15 cellular contexts compared by ENCODE assay signal in genomic region chr12:122687091-122687490, GRCh38. TPM values are rescaled to one million over a fixed set of nuclear protein-coding genes. Genes with fewer than 3 reads are reported as not detected.
DNase-seq lines count a peak whose midpoint lies in the region; ATAC-seq, FAIRE-seq and TF ChIP-seq lines count a peak whose summit lies in the region.
"Had no signal": no experiment of that assay in that cellular context is flagged by ENCODE, and none has a peak within 500 bp of the region (broad histone marks: within the 10 kb centered on the region; RNA-seq: fewer than 3 reads in every experiment).

No MANE protein-coding gene starts in this region.

- 53% methylated on average over 6 of the region's 6 CpGs for WGBS in prostate gland

- ATAC-seq in HG02970 (IDR thresholded peaks at IDR 0.05; ENCODE audit: low FRiP score, unreplicated experiment) (no peak), sciatic nerve (no peak), GM21786 (IDR thresholded peaks at IDR 0.05; ENCODE audit: unreplicated experiment) (no peak)
- ATAC-seq: HCT116 had no signal

- peak; percentile 13 for DNase-seq in EH (ENCODE audit: low read depth)
- peak; percentile 17 for DNase-seq in NCI-H2107 treated with DMSO at 0.1 percent for 48 hours (lab: John Stamatoyannopoulos, UW; ENCODE audit: unreplicated experiment)
- DNase-seq in bronchial epithelial cell (ENCODE audit: low read depth), result peak; percentile 36
- DNase-seq in prostate gland (ENCODE audit: low spot score), result peak; percentile 43
- no peak for DNase-seq in sciatic nerve (ENCODE audit: low spot score)
- DNase-seq: activated CD4-positive, alpha-beta T cell treated with anti-CD3 and anti-CD28 coated beads, Interleukin-2, amount 50 U/mL, for 4 hours; CD4-positive, CD25-positive, alpha-beta regulatory T cell; glutamatergic neuron; left cardiac atrium; T-helper 9 cell had no signal

- H3K36me3 ChIP-seq in bronchial epithelial cell (ENCODE audit: control insufficient read depth, insufficient read depth, low read length), result no peaks in the 10 kb centered on the region
- no peaks in the 10 kb centered on the region for H3K36me3 ChIP-seq in prostate gland

- H3K27ac ChIP-seq in prostate gland, result peak overlapping the region; percentile 8 to 81
- H3K27ac ChIP-seq: skin epidermis had no signal

- intact Hi-C loops in prostate gland (cut with DNase I), result no loop called here
- intact Hi-C loops in sciatic nerve (cut with DNase I), result no loop called here

- no peak for TF ChIP-seq POLR2A in prostate gland (IDR thresholded peaks at IDR 0.05)

- no peak for FAIRE-seq in bronchial epithelial cell (lab: Jason Lieb, UNC)
- FAIRE-seq: RCC 7860 had no signal

- H3K4me3 ChIP-seq in bronchial epithelial cell (ENCODE audit: low read depth, low read length) (no peak overlapping the region), prostate gland (no peak overlapping the region)
- H3K4me3 ChIP-seq: skin epidermis had no signal

- TF ChIP-seq CTCF in bronchial epithelial cell (IDR thresholded peaks at IDR 0.05; ENCODE audit: insufficient read depth, low read length, severe bottlenecking), result no peak
- no peak for TF ChIP-seq CTCF in prostate gland (IDR thresholded peaks at IDR 0.05)

- no peaks in the 10 kb centered on the region for H3K9me3 ChIP-seq in prostate gland

- H3K27me3 ChIP-seq in bronchial epithelial cell (ENCODE audit: control insufficient read depth, insufficient read depth, low read length), result no peaks in the 10 kb centered on the region
- H3K27me3 ChIP-seq in prostate gland (replicated peaks; ENCODE audit: insufficient read depth), result no peaks in the 10 kb centered on the region

- no peaks in the 10 kb centered on the region for H3K4me1 ChIP-seq in prostate gland (replicated peaks)

RNA-seq across cellular contexts. Expression of gene HCAR2, which starts 16.1 kb away (rescaled TPM):
- total RNA-seq in bronchial epithelial cell, result 1.6 and 3.3 TPM in 2 replicates
- 1 to 10 TPM; 1.6 to 2.7 TPM for total RNA-seq in prostate gland
- 2.6 TPM for total RNA-seq in sciatic nerve
- total RNA-seq: CD4-positive, CD25-positive, alpha-beta regulatory T cell had no signal

RNA-seq across cellular contexts. Expression of gene HCAR3, which starts 29.5 kb away (rescaled TPM):
- total RNA-seq in bronchial epithelial cell (0.26 and 0.77 TPM in 2 replicates), prostate gland (under 1 TPM; 0.23 to 0.40 TPM), sciatic nerve (3.5 TPM)
- total RNA-seq: CD4-positive, CD25-positive, alpha-beta regulatory T cell had no signal

RNA-seq across cellular contexts. Expression of gene HCAR1, which starts 43.6 kb away (rescaled TPM):
- under 0.01 and 0.13 TPM in 2 replicates for total RNA-seq in bronchial epithelial cell
- total RNA-seq in prostate gland, result under 1 TPM; 0.73 to 0.80 TPM
- 1.4 TPM for total RNA-seq in sciatic nerve
- total RNA-seq: CD4-positive, CD25-positive, alpha-beta regulatory T cell had no signal
